ENCODE assay signal across 31 cellular contexts in genomic region chr2:234331566-234331965, GRCh38.
"Had no signal": no experiment of that assay in that cellular context is flagged by ENCODE, and none has a peak within 500 bp of the region (broad histone marks: within the 10 kb centered on the region; RNA-seq: fewer than 3 reads in every experiment).

No MANE protein-coding gene starts in this region.

- H3K27me3 Mint-ChIP-seq: activated naive CD8-positive, alpha-beta T cell; activated T-cell treated with anti-CD3 and anti-CD28 coated beads, Interleukin-2, amount 50 U/mL, for 24 hours had no signal

- H3K36me3 ChIP-seq: ascending aorta, cardiac muscle cell, colonic mucosa, esophagus muscularis mucosa, heart left ventricle, ovary, suprapubic skin, tibial artery, upper lobe of right lung had no signal

- H3K9me3 Mint-ChIP-seq: activated T-cell treated with anti-CD3 and anti-CD28 coated beads, Interleukin-2, amount 50 U/mL, for 24 hours; activated T-helper 2 cell treated with anti-CD3 and anti-CD28 coated beads, Interferon-gamma antibody, Interleukin-2, Interleukin-4, amounts not matched to agents 10 μg/mL and 5 μg/mL and 100 μg/mL, durations not matched to agents 14 hours and 24 hours and 36 hours; immature natural killer cell; mesothelial cell of epicardium; naive B cell; nephron progenitor cell; T-helper 2 cell treated with Interferon-gamma antibody and Interleukin-4, amounts not matched to agents 5 μg/mL and 100 μg/mL, for 36 hours had no signal

- H3K4me1 ChIP-seq: ascending aorta, colonic mucosa, tibial artery had no signal

- H3K4me3 ChIP-seq: ascending aorta, cardiac muscle cell, colonic mucosa, esophagus muscularis mucosa, heart left ventricle, ovary, skin epidermis, suprapubic skin, tibial artery, upper lobe of right lung had no signal

- H3K36me3 Mint-ChIP-seq: activated naive CD8-positive, alpha-beta T cell; brain; mesothelial cell of epicardium had no signal

- H3K27ac ChIP-seq: ascending aorta, cardiac muscle cell, colonic mucosa, esophagus muscularis mucosa, foreskin keratinocyte, heart left ventricle, ovary, skin epidermis, suprapubic skin, tibial artery, upper lobe of right lung had no signal

- ATAC-seq: foreskin keratinocyte, heart left ventricle, left colon, sciatic nerve had no signal

- H3K27ac Mint-ChIP-seq: activated naive CD8-positive, alpha-beta T cell; activated T-helper 2 cell treated with anti-CD3 and anti-CD28 coated beads, Interferon-gamma antibody, Interleukin-2, Interleukin-4, amounts not matched to agents 10 μg/mL and 5 μg/mL and 100 μg/mL, durations not matched to agents 14 hours and 24 hours and 36 hours; mesothelial cell of epicardium; nephron progenitor cell; progenitor cell of endocrine pancreas; T-helper 2 cell treated with Interferon-gamma antibody and Interleukin-4, amounts not matched to agents 5 μg/mL and 100 μg/mL, for 36 hours had no signal

- H3K4me3 Mint-ChIP-seq: activated naive CD8-positive, alpha-beta T cell; activated T-cell treated with anti-CD3 and anti-CD28 coated beads, Interleukin-2, amount 50 U/mL, for 24 hours; brain; immature natural killer cell; mesothelial cell of epicardium; nephron progenitor cell; T-helper 2 cell treated with Interferon-gamma antibody and Interleukin-4, amounts not matched to agents 5 μg/mL and 100 μg/mL, for 36 hours had no signal

- H3K9me3 ChIP-seq: ascending aorta, colonic mucosa, esophagus muscularis mucosa, heart left ventricle, ovary, suprapubic skin, tibial artery, upper lobe of right lung had no signal

- DNase-seq: activated CD4-positive, alpha-beta T cell treated with anti-CD3 and anti-CD28 coated beads, Interleukin-2, amount 50 U/mL, for 1 hour; activated CD8-positive, alpha-beta memory T cell treated with anti-CD3 and anti-CD28 coated beads, Interleukin-2, amount 50 U/mL, for 48 hours; activated T-cell treated with anti-CD3 and anti-CD28 coated beads, Interleukin-2, amount 50 U/mL, for 24 hours; cerebellar nuclear complex; foreskin keratinocyte; heart left ventricle; hypothalamus; immature natural killer cell; kidney; left colon; mammary epithelial cell; naive B cell; nephron progenitor cell; ovary; stimulated activated CD4-positive, alpha-beta T cell treated with anti-CD3 and anti-CD28 coated beads, Interleukin-2, amount 100 ng/mL, for 24 hours; T-helper 1 cell; tibial artery; upper lobe of right lung had no signal

- H3K27me3 ChIP-seq: ascending aorta, cardiac muscle cell, colonic mucosa, esophagus muscularis mucosa, foreskin keratinocyte, heart left ventricle, ovary, suprapubic skin, tibial artery, upper lobe of right lung had no signal
